In genomic region chr6:161434921-161435411, GRCh38 we compare ENCODE assay signal across 9 cellular contexts.
A peak's percentile ranks its signal among the peaks of the same experiment; 100 is the strongest.
DNase-seq lines count a peak whose midpoint lies in the region; ATAC-seq and TF ChIP-seq lines count a peak whose summit lies in the region.
"Had no signal": no experiment of that assay in that cellular context is flagged by ENCODE, and none has a peak within 500 bp of the region (broad histone marks: within the 10 kb centered on the region; RNA-seq: fewer than 3 reads in every experiment).

No MANE protein-coding gene starts in this region.

- ATAC-seq in Right ventricle myocardium superior (ENCODE audit: poor library complexity) (peak; percentile 90), psoas muscle (peak; percentile 75 to 85 (median 83)), GM18870 (IDR thresholded peaks at IDR 0.05; ENCODE audit: unreplicated experiment) (no peak)

- BruUV-seq in Calu3 (replicated peaks; lab: Mats Ljungman, UMichigan), result no TSS peak

- H3K9me3 Mint-ChIP-seq in Calu3 (ENCODE audit: low read depth, unreplicated experiment), result no peaks in the 10 kb centered on the region
- H3K9me3 Mint-ChIP-seq: central memory CD8-positive, alpha-beta T cell had no signal

- H3K4me3 ChIP-seq in adipocyte (ENCODE audit: low read length) (peak overlapping the region; percentile 75), psoas muscle (peak overlapping the region; percentile 47)

- H3K27me3 Mint-ChIP-seq in Calu3 (ENCODE audit: unreplicated experiment), result no peaks in the 10 kb centered on the region
- H3K27me3 Mint-ChIP-seq: central memory CD8-positive, alpha-beta T cell had no signal

- H3K9ac ChIP-seq in adipocyte (ENCODE audit: low read length), result peak overlapping the region; percentile 83

- no peak for TF ChIP-seq CTCF in Calu3 (IDR thresholded peaks at IDR 0.05; ENCODE audit: unreplicated experiment)
- no peak for TF ChIP-seq CTCF in psoas muscle (IDR thresholded peaks at IDR 0.05)

- H3K4me1 ChIP-seq in adipocyte (ENCODE audit: control insufficient read depth, insufficient read depth, low read length) (peaks cover 31% of the 10 kb centered on the region), psoas muscle (peaks cover 20% of the 10 kb centered on the region)

- peak overlapping the region; percentile 68 for H3K27ac ChIP-seq in psoas muscle

- no peaks in the 10 kb centered on the region for H3K9me3 ChIP-seq in adipocyte (ENCODE audit: control insufficient read depth, low read length)
- H3K9me3 ChIP-seq in psoas muscle, result no peaks in the 10 kb centered on the region

- H3K4me3 Mint-ChIP-seq in Calu3 (ENCODE audit: low read depth, unreplicated experiment), result peak overlapping the region; percentile 52
- H3K4me3 Mint-ChIP-seq: central memory CD8-positive, alpha-beta T cell had no signal

- H3K36me3 ChIP-seq in adipocyte (ENCODE audit: control insufficient read depth, insufficient read depth, low read length, severe bottlenecking) (no peaks in the 10 kb centered on the region), psoas muscle (ENCODE audit: insufficient read depth in 1 of 2, low read depth in 1 of 2) (no peaks in the 10 kb centered on the region)

- no peaks in the 10 kb centered on the region for H3K27me3 ChIP-seq in adipocyte (replicated peaks; ENCODE audit: control insufficient read depth, insufficient read depth, low read length)
- H3K27me3 ChIP-seq in psoas muscle (ENCODE audit: insufficient read depth in 3 of 3, low read length in 2 of 3), result no peaks in the 10 kb centered on the region

- 4 to 10% (median 8%) methylated on average over 6 of the region's 6 CpGs for WGBS in psoas muscle, 3 donors

- H3K27ac Mint-ChIP-seq in Calu3 (ENCODE audit: unreplicated experiment), result peak overlapping the region; percentile 89

- intact Hi-C loops in Calu3 (cut with micrococcal nuclease; ENCODE audit: unreplicated experiment), result loop anchor here (1.0 to 10.0 kb wide), 2 partner anchors 63 to 320 kb away; no protein-coding TSS in a partner anchor
- intact Hi-C loops in Right ventricle myocardium superior (cut with DNase I), result no loop called here
- intact Hi-C loops in psoas muscle (cut with DNase I), result no loop called here

- peaks cover 32% of the 10 kb centered on the region for H3K4me1 Mint-ChIP-seq in Calu3 (ENCODE audit: low read depth, unreplicated experiment)
- H3K4me1 Mint-ChIP-seq: central memory CD8-positive, alpha-beta T cell had no signal

- DNase-seq in Calu3, result peak; percentile 45
- peak; percentile 95 for DNase-seq in adipocyte (ENCODE audit: low read depth)
- DNase-seq in Right ventricle myocardium superior, result no peak
- no peak for DNase-seq in psoas muscle
- DNase-seq in HuH-7.5 (ENCODE audit: low spot score), result no peak
- no peak for DNase-seq in activated gamma-delta T cell (lab: John Stamatoyannopoulos, UW)
- DNase-seq in RKO (ENCODE audit: low spot score), result no peak

- CTCF ChIA-PET in Calu3 (lab: Charles Lee), result interaction anchor here (1.2 kb wide), 1 partner anchor 17 kb away, joined by 4 read pairs; no protein-coding TSS in a partner anchor

- H3K36me3 Mint-ChIP-seq in Calu3 (ENCODE audit: insufficient read depth, unreplicated experiment), result peaks cover 17% of the 10 kb centered on the region

Comparison
In these comparisons a context has a peak if more than half of its experiments do, and no peak if none do; other contexts are left out.
1. DNase-seq: peak in Calu3 (single experiment) and adipocyte (single experiment); none in Right ventricle myocardium superior (single experiment), psoas muscle (0 of 2), HuH-7.5 (single experiment), activated gamma-delta T cell (single experiment) and RKO (single experiment).